In genomic region chr18:63078471-63078870, GRCh38 we compare ENCODE assay signal across 11 cellular contexts.
DNase-seq lines count a peak whose midpoint lies in the region; ATAC-seq, FAIRE-seq and TF ChIP-seq lines count a peak whose summit lies in the region.
"Had no signal": no experiment of that assay in that cellular context is flagged by ENCODE, and none has a peak within 500 bp of the region (broad histone marks: within the 10 kb centered on the region; RNA-seq: fewer than 3 reads in every experiment).

No MANE protein-coding gene starts in this region.

- TF ChIP-seq RAD21 in GM12878 (IDR thresholded peaks at IDR 0.05; ENCODE audit: insufficient read depth, low read depth, low read length): no peak

- intact Hi-C loops in GM12878 (cut with micrococcal nuclease; ENCODE audit: unreplicated experiment): loop anchor here (1.0 to 10.0 kb wide), 5 partner anchors 20 to 364 kb away; partner anchors contain the start of gene PHLPP1
- intact Hi-C loops in activated CD4-positive, alpha-beta memory T cell treated with anti-CD3 and anti-CD28 coated beads for 36 hours (cut with micrococcal nuclease): no loop called here

- SMC1A ChIA-PET in GM12878 (lab: Charles Lee; ENCODE audit: uncharacterized antibody, unreplicated experiment): interaction anchor here (0.9 to 7.2 kb wide), 9 partner anchors 17 to 69 kb away, joined by 3 to 43 read pairs (median 4); no protein-coding TSS in a partner anchor

- no peaks in the 10 kb centered on the region for H3K79me2 ChIP-seq in GM12878 (ENCODE audit: control insufficient read depth, insufficient read depth, low read length)

- H3K4me2 ChIP-seq in GM12878 (ENCODE audit: control insufficient read depth, insufficient read depth): peak overlapping the region; percentile 6; the same call in 1 of the 2 replicates

- peaks cover 13% of the 10 kb centered on the region for H3K27me3 Mint-ChIP-seq in activated CD4-positive, alpha-beta memory T cell treated with anti-CD3 and anti-CD28 coated beads for 36 hours
- peaks cover 6% of the 10 kb centered on the region for H3K27me3 Mint-ChIP-seq in chondrocyte (ENCODE audit: low read depth)

- H3K27ac Mint-ChIP-seq in activated CD4-positive, alpha-beta memory T cell treated with anti-CD3 and anti-CD28 coated beads for 36 hours: no peak overlapping the region
- no peak overlapping the region for H3K27ac Mint-ChIP-seq in chondrocyte (ENCODE audit: unreplicated experiment)

- POLR2A ChIA-PET in GM12878 (lab: Charles Lee): interaction anchor here (0.8 kb wide), 1 partner anchor 10 kb away, joined by 3 read pairs; no protein-coding TSS in a partner anchor
- POLR2A ChIA-PET in activated CD4-positive, alpha-beta memory T cell treated with anti-CD3 and anti-CD28 coated beads for 36 hours (lab: Charles Lee): interaction anchor here (0.6 kb wide), 1 partner anchor 24 kb away, joined by 3 read pairs; no protein-coding TSS in a partner anchor

- H4K20me1 ChIP-seq in GM12878 (ENCODE audit: control insufficient read depth, insufficient read depth): no peaks in the 10 kb centered on the region

- ATAC-seq in GM18870 (IDR thresholded peaks at IDR 0.05; ENCODE audit: unreplicated experiment) (peak; percentile 95), GM21619 (IDR thresholded peaks at IDR 0.05; ENCODE audit: unreplicated experiment) (peak; percentile 90), HG03159 (IDR thresholded peaks at IDR 0.05; ENCODE audit: unreplicated experiment) (peak; percentile 84), GM12878 (peak; percentile 91)
- ATAC-seq: left lobe of liver had no signal

- no peak overlapping the region for H3K9ac ChIP-seq in GM12878 (ENCODE audit: control insufficient read depth, insufficient read depth, low read length)

- no peak overlapping the region for H3K4me3 Mint-ChIP-seq in activated CD4-positive, alpha-beta memory T cell treated with anti-CD3 and anti-CD28 coated beads for 36 hours
- H3K4me3 Mint-ChIP-seq in chondrocyte (ENCODE audit: unreplicated experiment): no peak overlapping the region
- H3K4me3 Mint-ChIP-seq: activated T-cell treated with anti-CD3 and anti-CD28 coated beads, Interleukin-2, amount 50 U/mL, for 4 hours had no signal

- no peaks in the 10 kb centered on the region for H3K36me3 ChIP-seq in GM12878 (ENCODE audit: control insufficient read depth in 2 of 2, insufficient read depth in 2 of 2, low read length in 1 of 2)
- H3K36me3 ChIP-seq: breast epithelium had no signal

- TF ChIP-seq CTCF in GM12878 (IDR thresholded peaks at IDR 0.05 in 2 of 3, conservative IDR thresholded peaks at IDR 0.05 in 1 of 3; ENCODE audit: control insufficient read depth in 2 of 3, extremely low read depth in 1 of 3, insufficient read depth in 1 of 3, low read depth in 3 of 3, low read length in 3 of 3) (no peak), chondrocyte (IDR thresholded peaks at IDR 0.05) (no peak)

- H3K9me3 Mint-ChIP-seq in activated CD4-positive, alpha-beta memory T cell treated with anti-CD3 and anti-CD28 coated beads for 36 hours: peaks cover 9% of the 10 kb centered on the region
- H3K9me3 Mint-ChIP-seq in chondrocyte (ENCODE audit: low read depth): peaks cover 9% of the 10 kb centered on the region

- peaks cover 13% of the 10 kb centered on the region for H3K4me1 Mint-ChIP-seq in activated CD4-positive, alpha-beta memory T cell treated with anti-CD3 and anti-CD28 coated beads for 36 hours (ENCODE audit: low read depth)
- H3K4me1 Mint-ChIP-seq in chondrocyte (ENCODE audit: low read depth): peaks cover 10% of the 10 kb centered on the region

- H3K4me1 ChIP-seq in GM12878 (ENCODE audit: control insufficient read depth, insufficient read depth, low read length): peaks cover 17% of the 10 kb centered on the region
- H3K4me1 ChIP-seq: breast epithelium had no signal

- no TSS peak for BruUV-seq in GM12878 (replicated peaks; lab: Mats Ljungman, UMichigan)

- RAD21 ChIA-PET in GM12878 (lab: Charles Lee; ENCODE audit: unreplicated experiment): interaction anchor here (0.7 to 2.8 kb wide), 5 partner anchors 17 to 236 kb away, joined by 3 to 7 read pairs (median 5); no protein-coding TSS in a partner anchor

- in situ Hi-C loops in GM12878 (cut with MboI): no loop called here

- CTCF ChIA-PET in GM12878 (lab: Yijun Ruan, JAX): interaction anchor here (0.7 to 2.2 kb wide), 5 partner anchors 17 to 76 kb away, joined by 3 to 8 read pairs (median 3); no protein-coding TSS in a partner anchor
- CTCF ChIA-PET in activated CD4-positive, alpha-beta memory T cell treated with anti-CD3 and anti-CD28 coated beads for 36 hours (lab: Charles Lee): no interaction called here

- 0% methylated on average over 4 of the region's 4 CpGs for WGBS in GM12878 (ENCODE audit: insufficient coverage, insufficient replicate concordance, low lambda C conversion rate, missing lambda C conversion rate)

- no peak for TF ChIP-seq POLR2A in GM12878 (IDR thresholded peaks at IDR 0.05; ENCODE audit: low read depth, low read length)

- DNase-seq in GM12878 (ENCODE audit: low read depth, low spot score) (peak; percentile 98), retina (no peak), COLO829 (ENCODE audit: low spot score) (no peak), chondrocyte (ENCODE audit: low spot score) (no peak)
- no peak for DNase-seq in activated CD4-positive, alpha-beta memory T cell treated with anti-CD3 and anti-CD28 coated beads for 36 hours
- DNase-seq: activated T-cell treated with anti-CD3 and anti-CD28 coated beads, Interleukin-2, amount 50 U/mL, for 4 hours had no signal

- H2AFZ ChIP-seq in GM12878 (ENCODE audit: control insufficient read depth, low read depth, low read length): no peak overlapping the region

- FAIRE-seq in GM12878 (lab: Jason Lieb, UNC): peak; percentile 93

- no peak overlapping the region for H3K4me3 ChIP-seq in GM12878
- H3K4me3 ChIP-seq: breast epithelium had no signal

- peaks cover 4% of the 10 kb centered on the region for H3K36me3 Mint-ChIP-seq in activated CD4-positive, alpha-beta memory T cell treated with anti-CD3 and anti-CD28 coated beads for 36 hours
- peaks cover 4% of the 10 kb centered on the region for H3K36me3 Mint-ChIP-seq in chondrocyte (ENCODE audit: low read depth)

- H3K27me3 ChIP-seq in GM12878 (replicated peaks in 1 of 2; ENCODE audit: control insufficient read depth in 2 of 2, insufficient read depth in 2 of 2, low read length in 1 of 2): no peaks in the 10 kb centered on the region
- H3K27me3 ChIP-seq: breast epithelium had no signal

- peak overlapping the region; percentile 79 for H3K27ac ChIP-seq in GM12878 (ENCODE audit: control insufficient read depth, insufficient read depth)
- H3K27ac ChIP-seq: breast epithelium had no signal

- peaks cover 22% of the 10 kb centered on the region for H3K9me3 ChIP-seq in GM12878 (replicated peaks; ENCODE audit: control insufficient read depth, insufficient read depth, low read length)

- TF ChIP-seq EP300 in GM12878 (IDR thresholded peaks at IDR 0.05; ENCODE audit: borderline replicate concordance in 1 of 2, control insufficient read depth in 1 of 2, low read depth in 2 of 2, low read length in 2 of 2): peak; percentile 97 to 98

TF ChIP-seq in GM12878, 131 proteins besides CTCF, POLR2A, EP300 and RAD21 (continues in another document):
- no peak for TF ChIP-seq KAT2A (conservative IDR thresholded peaks at IDR 0.05; ENCODE audit: control insufficient read depth, low read depth, low read length)
- peak; percentile 95 for TF ChIP-seq BCL11A (IDR thresholded peaks at IDR 0.05; ENCODE audit: low read depth, low read length)
- peak; percentile 59 for TF ChIP-seq TCF12 (IDR thresholded peaks at IDR 0.05; ENCODE audit: low read depth, low read length)
- no peak for TF ChIP-seq KDM1A (IDR thresholded peaks at IDR 0.05; ENCODE audit: borderline replicate concordance)
- TF ChIP-seq MEF2A (IDR thresholded peaks at IDR 0.05; ENCODE audit: insufficient read depth, low read depth, low read length): peak; percentile 99
- no peak for TF ChIP-seq USF1 (IDR thresholded peaks at IDR 0.05; ENCODE audit: borderline replicate concordance, extremely low read length, insufficient read depth, low read depth, low read length)
- TF ChIP-seq NFYA (IDR thresholded peaks at IDR 0.05; ENCODE audit: borderline replicate concordance, low read depth, low read length): no peak
- no peak for TF ChIP-seq FOXK2 (IDR thresholded peaks at IDR 0.05)
- no peak for TF ChIP-seq KLF5 (IDR thresholded peaks at IDR 0.05; ENCODE audit: partially characterized antibody)
- no peak for TF ChIP-seq SMAD5 (IDR thresholded peaks at IDR 0.05; ENCODE audit: low read depth)
- TF ChIP-seq CREB1 (IDR thresholded peaks at IDR 0.05; ENCODE audit: low read depth): peak; percentile 72
- peak; percentile 98 for TF ChIP-seq MTA3 (IDR thresholded peaks at IDR 0.05; ENCODE audit: borderline replicate concordance, low read length)
- no peak for TF ChIP-seq CEBPZ (IDR thresholded peaks at IDR 0.05; ENCODE audit: low read depth, low read length)
